ENCODE assay signal across 15 cellular contexts in the genomic region with DNA sequence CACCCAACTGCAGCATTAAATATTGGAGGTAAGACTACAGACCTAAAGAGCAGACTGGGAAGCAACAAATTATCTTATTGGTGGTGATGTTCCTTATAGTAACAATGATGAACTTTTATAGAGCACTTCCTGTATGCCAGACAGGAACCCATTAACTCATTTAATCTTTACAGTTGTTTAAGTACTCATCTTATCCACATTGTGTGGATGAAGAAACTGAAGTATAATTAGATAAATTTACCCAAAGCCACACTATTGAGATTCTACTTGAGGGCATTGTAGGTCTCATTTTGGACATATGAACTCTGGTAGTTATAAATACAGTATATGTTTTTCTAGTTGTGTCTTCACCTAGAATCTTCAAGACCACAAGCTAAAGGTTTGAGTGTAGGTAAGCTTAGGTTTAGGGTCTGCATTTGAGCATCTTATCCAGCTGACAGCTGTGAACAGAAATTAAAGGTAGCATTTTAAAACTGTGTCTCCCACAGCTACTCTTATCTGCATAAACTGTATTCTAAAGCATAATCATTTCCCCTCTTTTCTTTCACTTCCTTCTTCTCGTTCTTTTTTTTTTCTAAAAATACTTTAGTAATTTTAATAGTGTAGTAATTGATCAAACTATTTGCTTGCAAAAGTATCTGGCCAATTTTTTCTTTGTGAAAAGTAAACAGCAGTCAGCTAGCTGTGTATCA.
A peak's percentile ranks its signal among the peaks of the same experiment; 100 is the strongest.
DNase-seq lines count a peak whose midpoint lies in the region; ATAC-seq and TF ChIP-seq lines count a peak whose summit lies in the region.
"Had no signal": no experiment of that assay in that cellular context is flagged by ENCODE, and none has a peak within 500 bp of the region (broad histone marks: within the 10 kb centered on the region; RNA-seq: fewer than 3 reads in every experiment).

No MANE protein-coding gene starts in this region.

- no peaks in the 10 kb centered on the region for H3K27me3 Mint-ChIP-seq in CD4-positive, alpha-beta T cell

- H3K9me3 Mint-ChIP-seq in CD4-positive, alpha-beta T cell, result no peaks in the 10 kb centered on the region
- H3K9me3 Mint-ChIP-seq: CD8-positive, alpha-beta T cell had no signal

- H3K36me3 Mint-ChIP-seq in CD4-positive, alpha-beta T cell (ENCODE audit: low read depth), result peaks cover 3% of the 10 kb centered on the region
- H3K36me3 Mint-ChIP-seq: CD8-positive, alpha-beta T cell had no signal

- no peak for TF ChIP-seq POLR2A in uterus (IDR thresholded peaks at IDR 0.05)

- TF ChIP-seq CTCF in OCI-LY1 (IDR thresholded peaks at IDR 0.05; ENCODE audit: low read length) (no peak), uterus (IDR thresholded peaks at IDR 0.05) (no peak)
- no peak for TF ChIP-seq CTCF in CD4-positive, alpha-beta T cell (IDR thresholded peaks at IDR 0.05)

- no peak for DNase-seq in uterus
- no peak for DNase-seq in cortex of kidney (lab: John Stamatoyannopoulos, UW)
- DNase-seq in NCI-H2029 treated with DMSO at 0.1 percent for 48 hours (lab: John Stamatoyannopoulos, UW), result no peak
- DNase-seq in CD4-positive, alpha-beta T cell, result no peak
- DNase-seq: activated naive CD4-positive, alpha-beta T cell treated with anti-CD3 and anti-CD28 coated beads, Interleukin-2, amount 50 U/mL, for 16 hours; CD8-positive, alpha-beta T cell; colonic mucosa; NCI-H1436; testis had no signal

- H3K4me2 ChIP-seq in OCI-LY1 (ENCODE audit: low read length), result peak overlapping the region; percentile 47

- no peak overlapping the region for H2AFZ ChIP-seq in OCI-LY1 (ENCODE audit: low read length)

- H3K4me1 ChIP-seq in OCI-LY1 (ENCODE audit: insufficient read depth, low read length, severe bottlenecking) (peaks cover 33% of the 10 kb centered on the region), uterus (no peaks in the 10 kb centered on the region)
- H3K4me1 ChIP-seq: colonic mucosa, testis had no signal

- peaks cover 12% of the 10 kb centered on the region; the same call in 1 of the 2 replicates for H3K79me2 ChIP-seq in OCI-LY1 (ENCODE audit: insufficient read depth, low read length)

- H3K9me3 ChIP-seq in OCI-LY1 (ENCODE audit: low read length) (no peaks in the 10 kb centered on the region), uterus (no peaks in the 10 kb centered on the region)
- no peaks in the 10 kb centered on the region for H3K9me3 ChIP-seq in CD4-positive, alpha-beta T cell (ENCODE audit: control insufficient read depth, low read length)
- H3K9me3 ChIP-seq: colonic mucosa, gastroesophageal sphincter, testis had no signal

- H3K27me3 ChIP-seq in OCI-LY1 (ENCODE audit: insufficient read depth, low read length), result no peaks in the 10 kb centered on the region
- no peaks in the 10 kb centered on the region for H3K27me3 ChIP-seq in uterus
- H3K27me3 ChIP-seq in CD4-positive, alpha-beta T cell (ENCODE audit: control insufficient read depth, insufficient read depth, low read length), result no peaks in the 10 kb centered on the region
- H3K27me3 ChIP-seq: colonic mucosa, gastroesophageal sphincter, testis had no signal

- H3K9ac ChIP-seq in OCI-LY1 (ENCODE audit: low read length), result peak overlapping the region; percentile 36

- H3K4me3 ChIP-seq in OCI-LY1 (ENCODE audit: low read depth, low read length, poor library complexity, severe bottlenecking) (peak overlapping the region; percentile 2), uterus (no peak overlapping the region)
- H3K4me3 ChIP-seq: colonic mucosa, gastroesophageal sphincter, testis had no signal

- intact Hi-C loops in uterus (cut with DNase I; ENCODE audit: low total_unique reads), result no loop called here
- intact Hi-C loops in CD4-positive, alpha-beta T cell (cut with DNase I, micrococcal nuclease), result no loop called here

- H3K9me2 ChIP-seq in OCI-LY1 (ENCODE audit: low read depth, low read length), result no peaks in the 10 kb centered on the region

- POLR2A ChIA-PET in CD4-positive, alpha-beta T cell (lab: Charles Lee), result interaction anchor here (0.6 kb wide), 1 partner anchor 16 kb away, joined by 3 read pairs; no protein-coding TSS in a partner anchor

- peak; percentile 85 for ATAC-seq in GM18511 (IDR thresholded peaks at IDR 0.05; ENCODE audit: unreplicated experiment)
- peak; percentile 69 for ATAC-seq in GM21423 (IDR thresholded peaks at IDR 0.05; ENCODE audit: unreplicated experiment)
- peak; percentile 72 for ATAC-seq in HG03139 (IDR thresholded peaks at IDR 0.05; ENCODE audit: unreplicated experiment)
- no peak for ATAC-seq in CD4-positive, alpha-beta T cell (ENCODE audit: poor library complexity)
- ATAC-seq: CD8-positive, alpha-beta T cell; gastroesophageal sphincter had no signal

- H3F3A ChIP-seq in OCI-LY1 (ENCODE audit: insufficient read depth, low read length), result no peaks in the 10 kb centered on the region

- no peak overlapping the region for H3K4me3 Mint-ChIP-seq in CD4-positive, alpha-beta T cell
- H3K4me3 Mint-ChIP-seq: CD8-positive, alpha-beta T cell had no signal

- H3K27ac Mint-ChIP-seq in CD4-positive, alpha-beta T cell, result no peak overlapping the region
- H3K27ac Mint-ChIP-seq: CD8-positive, alpha-beta T cell had no signal

- CTCF ChIA-PET in CD4-positive, alpha-beta T cell (lab: Charles Lee), result no interaction called here

- H4K20me1 ChIP-seq in OCI-LY1 (ENCODE audit: insufficient read depth, low read length), result no peaks in the 10 kb centered on the region

- peaks cover 8% of the 10 kb centered on the region for H3K4me1 Mint-ChIP-seq in CD4-positive, alpha-beta T cell (ENCODE audit: low read depth)

- H3K27ac ChIP-seq in OCI-LY1 (ENCODE audit: low read depth, low read length, poor library complexity, severe bottlenecking) (peak overlapping the region; percentile 79), uterus (no peak overlapping the region)
- H3K27ac ChIP-seq in CD4-positive, alpha-beta T cell (ENCODE audit: low read depth, low read length), result no peak overlapping the region
- H3K27ac ChIP-seq: colonic mucosa, gastroesophageal sphincter, HL-60, testis had no signal

- H3K36me3 ChIP-seq in OCI-LY1 (ENCODE audit: insufficient read depth, low read length), result no peaks in the 10 kb centered on the region
- no peaks in the 10 kb centered on the region for H3K36me3 ChIP-seq in uterus
- H3K36me3 ChIP-seq: colonic mucosa, gastroesophageal sphincter had no signal
